Comparison of ENCODE assay signal across 2 cellular contexts in the genomic region with DNA sequence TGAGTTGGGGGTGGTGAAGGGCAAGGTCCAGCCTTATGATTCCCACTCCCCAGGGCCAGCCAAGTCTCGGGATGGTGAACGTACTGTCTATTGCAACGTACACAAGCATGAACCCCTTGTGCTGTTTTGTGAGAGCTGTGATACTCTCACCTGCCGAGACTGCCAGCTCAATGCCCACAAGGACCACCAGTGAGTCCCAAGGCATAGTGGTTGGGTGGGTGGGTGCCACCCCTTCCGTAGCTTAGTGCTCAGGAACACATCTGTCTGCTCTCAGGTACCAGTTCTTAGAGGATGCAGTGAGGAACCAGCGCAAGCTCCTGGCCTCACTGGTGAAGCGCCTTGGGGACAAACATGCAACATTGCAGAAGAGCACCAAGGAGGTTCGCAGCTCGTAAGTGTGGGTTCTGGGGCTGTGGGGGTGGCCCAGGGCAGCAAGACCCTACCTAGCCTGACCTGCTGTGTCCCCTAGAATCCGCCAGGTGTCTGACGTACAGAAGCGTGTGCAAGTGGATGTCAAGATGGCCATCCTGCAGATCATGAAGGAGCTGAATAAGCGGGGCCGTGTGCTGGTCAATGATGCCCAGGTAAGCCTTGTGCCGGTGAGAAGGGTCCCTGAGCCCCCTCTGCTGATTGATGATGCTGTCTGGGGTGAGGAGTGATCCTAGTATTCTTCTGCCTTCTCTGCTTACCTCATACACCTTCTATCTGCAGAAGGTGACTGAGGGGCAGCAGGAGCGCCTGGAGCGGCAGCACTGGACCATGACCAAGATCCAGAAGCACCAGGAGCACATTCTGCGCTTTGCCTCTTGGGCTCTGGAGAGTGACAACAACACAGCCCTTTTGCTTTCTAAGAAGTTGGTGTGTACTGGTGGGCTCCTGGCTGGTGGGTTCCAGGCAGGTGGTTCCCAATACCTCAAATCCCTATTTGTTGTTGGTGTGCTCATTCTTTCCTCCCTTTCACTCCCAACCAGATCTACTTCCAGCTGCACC.
TF ChIP-seq lines count a peak whose summit lies in the region.

No MANE protein-coding gene starts in this region.

TF ChIP-seq in HEK293, 187 proteins besides CTCF, POLR2A, EP300 and RAD21:
- TF ChIP-seq ZXDB (tag by site-specific recombination; IDR thresholded peaks at IDR 0.05), result no peak
- TF ChIP-seq ZNF121 (tag by site-specific recombination; IDR thresholded peaks at IDR 0.05), result peak; percentile 28; the same call in 1 of the 2 replicates
TF ChIP-seq in HEK293: peak in this region for 1.

TF ChIP-seq in GM12878, 131 proteins besides CTCF, POLR2A, EP300 and RAD21:
- TF ChIP-seq SMAD5 (IDR thresholded peaks at IDR 0.05; ENCODE audit: low read depth) (no peak), RUNX3 (IDR thresholded peaks at IDR 0.05; ENCODE audit: low read length) (no peak), YBX1 (IDR thresholded peaks at IDR 0.05) (no peak), POLR2AphosphoS5 (IDR thresholded peaks at IDR 0.05; ENCODE audit: low read length) (peak; percentile 27; the same call in 1 of the 2 replicates)
